Comparison of ENCODE assay signal across 17 cellular contexts in the genomic region with DNA sequence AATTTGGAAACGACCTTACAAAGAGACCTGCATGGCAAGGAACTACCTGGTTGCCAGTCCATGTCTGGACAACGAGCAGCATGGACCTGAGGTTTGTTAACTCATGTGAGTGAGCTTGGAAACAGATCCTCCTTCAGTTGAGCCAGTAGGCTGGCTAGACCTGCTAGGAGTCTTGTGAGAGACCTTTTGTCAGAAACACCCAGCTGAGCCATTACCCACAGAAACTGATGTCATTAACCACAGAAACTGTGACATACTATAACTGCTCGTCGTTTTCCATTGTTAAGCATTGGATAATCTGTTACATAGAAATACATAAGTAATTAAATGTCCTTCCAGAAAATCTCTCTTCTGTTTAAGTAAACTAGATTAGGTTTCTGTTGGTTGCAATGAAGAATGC.
A peak's percentile ranks its signal among the peaks of the same experiment; 100 is the strongest.
DNase-seq lines count a peak whose midpoint lies in the region; ATAC-seq and TF ChIP-seq lines count a peak whose summit lies in the region.
"Had no signal": no experiment of that assay in that cellular context is flagged by ENCODE, and none has a peak within 500 bp of the region (broad histone marks: within the 10 kb centered on the region; RNA-seq: fewer than 3 reads in every experiment).

No MANE protein-coding gene starts in this region.

- TF ChIP-seq CTCF in GM06990 (IDR thresholded peaks at IDR 0.05; ENCODE audit: insufficient read depth, low read length, poor library complexity, severe bottlenecking), result no peak
- TF ChIP-seq CTCF in OCI-LY3 (IDR thresholded peaks at IDR 0.05; ENCODE audit: low read depth, low read length), result no peak

- peaks cover 13% of the 10 kb centered on the region for H3K4me1 ChIP-seq in OCI-LY3 (ENCODE audit: low read length)
- H3K4me1 ChIP-seq: thyroid gland had no signal

- H3K79me2 ChIP-seq in OCI-LY3 (ENCODE audit: low read length), result no peaks in the 10 kb centered on the region

- H3K36me3 ChIP-seq in GM06990 (ENCODE audit: control insufficient read depth, insufficient read depth, low read length) (no peaks in the 10 kb centered on the region), OCI-LY3 (replicated peaks; ENCODE audit: low read depth, low read length) (no peaks in the 10 kb centered on the region)
- H3K36me3 ChIP-seq: brain microvascular endothelial cell, thyroid gland had no signal

- no peaks in the 10 kb centered on the region for H4K20me1 ChIP-seq in OCI-LY3 (ENCODE audit: insufficient read depth, low read length)

- H3K4me3 ChIP-seq in GM06990 (replicated peaks; ENCODE audit: low read depth, low read length) (no peak overlapping the region), OCI-LY3 (ENCODE audit: low read length) (peak overlapping the region; percentile 8; the same call in 1 of the 2 replicates)
- H3K4me3 ChIP-seq: dorsolateral prefrontal cortex, thyroid gland had no signal

- no peak overlapping the region for H3K27ac ChIP-seq in OCI-LY3 (ENCODE audit: low read length)
- H3K27ac ChIP-seq in substantia nigra (ENCODE audit: low read depth, low read length, poor library complexity, severe bottlenecking), result no peak overlapping the region
- H3K27ac ChIP-seq: brain microvascular endothelial cell, dorsolateral prefrontal cortex, thyroid gland had no signal

- ATAC-seq in GM18909 (IDR thresholded peaks at IDR 0.05; ENCODE audit: poor library complexity, unreplicated experiment) (peak; percentile 73), HG03159 (IDR thresholded peaks at IDR 0.05; ENCODE audit: unreplicated experiment) (peak; percentile 82)

- no peak overlapping the region for H3K9ac ChIP-seq in OCI-LY3 (ENCODE audit: low read length)

- no peaks in the 10 kb centered on the region for H3K27me3 ChIP-seq in GM06990 (replicated peaks; ENCODE audit: control insufficient read depth, insufficient read depth, low read length)
- H3K27me3 ChIP-seq in OCI-LY3 (ENCODE audit: low read depth, low read length), result no peaks in the 10 kb centered on the region
- H3K27me3 ChIP-seq: brain microvascular endothelial cell, dorsolateral prefrontal cortex, thyroid gland had no signal

- peak; percentile 8 for DNase-seq in GM06990 (ENCODE audit: extremely low read depth, insufficient read length)
- DNase-seq in globus pallidus (ENCODE audit: low spot score), result no peak
- no peak for DNase-seq in T-helper 9 cell
- no peak for DNase-seq in substantia nigra (lab: John Stamatoyannopoulos, UW)
- no peak for DNase-seq in occipital lobe (lab: John Stamatoyannopoulos, UW)
- DNase-seq: activated CD4-positive, alpha-beta memory T cell treated with anti-CD3 and anti-CD28 coated beads, Interleukin-2, amount 10 ng/mL, durations not matched to agents 7 days and 5 days; AML-193; brain microvascular endothelial cell; dorsolateral prefrontal cortex; HFFc6; naive B cell; NCI-H146; NCI-H524; thyroid gland had no signal

- H3K4me2 ChIP-seq in OCI-LY3 (ENCODE audit: low read length), result peak overlapping the region; percentile 39

- H2AFZ ChIP-seq in OCI-LY3 (ENCODE audit: low read depth, low read length), result peak overlapping the region; percentile 40; the same call in 1 of the 2 replicates

- H3K9me3 ChIP-seq in OCI-LY3 (ENCODE audit: insufficient read depth, low read length), result no peaks in the 10 kb centered on the region
- H3K9me3 ChIP-seq: thyroid gland had no signal
